23 cellular contexts compared by ENCODE assay signal in the genomic region with DNA sequence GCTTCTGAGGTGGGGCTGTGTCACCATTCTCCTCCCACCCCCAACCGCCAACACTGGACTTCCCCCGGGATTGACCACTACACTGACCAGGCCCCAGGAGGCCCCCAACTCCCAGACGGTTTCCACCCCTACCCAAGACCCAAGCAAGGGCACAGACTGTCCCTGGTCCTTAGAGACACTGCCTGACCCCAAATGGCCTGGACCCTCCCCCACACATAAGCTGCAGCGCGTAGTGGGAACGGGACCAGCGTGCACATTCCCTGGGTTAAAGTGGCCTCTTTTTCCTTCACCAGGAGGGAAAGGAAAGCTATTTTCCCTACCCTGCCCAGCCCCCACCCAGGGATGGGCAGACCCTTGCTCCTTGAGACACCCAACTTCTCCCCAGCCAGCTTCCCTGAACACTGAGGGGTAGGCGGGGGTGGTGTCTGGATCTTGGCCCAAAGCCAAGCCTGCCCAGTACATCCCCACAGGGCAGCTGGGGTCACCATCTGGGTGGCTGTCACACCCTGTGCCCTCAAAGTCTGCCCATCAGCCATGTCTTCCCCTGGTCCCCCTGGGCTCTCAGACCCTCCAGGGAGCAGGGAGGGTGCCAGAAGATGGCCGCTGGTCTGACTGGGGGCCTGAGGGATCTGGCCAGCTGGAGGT. TPM values are rescaled to one million over a fixed set of nuclear protein-coding genes. Genes with fewer than 3 reads are reported as not detected.
A peak's percentile ranks its signal among the peaks of the same experiment; 100 is the strongest.
DNase-seq lines count a peak whose midpoint lies in the region; ATAC-seq and TF ChIP-seq lines count a peak whose summit lies in the region.
"Had no signal": no experiment of that assay in that cellular context is flagged by ENCODE, and none has a peak within 500 bp of the region (broad histone marks: within the 10 kb centered on the region; RNA-seq: fewer than 3 reads in every experiment).

No MANE protein-coding gene starts in this region.

- 87 to 100% methylated on average over 1 to 9 of the region's 9 CpGs for WGBS in endodermal cell (ENCODE audit: insufficient coverage in 1 of 2, insufficient read length in 1 of 2), 2 experiments

- H3K27ac ChIP-seq in BLaER1 treated with 17β-estradiol and CSF1 and Interleukin-3, amounts not matched to agents 10 nM and 100 nM = peak overlapping the region in 7 of 11 experiments; percentile 2 to 81 (median 60); a peak in 9 of 22 replicates
- peak overlapping the region; percentile 78 for H3K27ac ChIP-seq in Karpas-422 (ENCODE audit: low read length)
- H3K27ac ChIP-seq in endodermal cell (ENCODE audit: low read depth, low read length) = no peak overlapping the region
- H3K27ac ChIP-seq in upper lobe of right lung = no peak overlapping the region
- H3K27ac ChIP-seq: HL-60, left lung, SJSA1, tibial nerve had no signal

- H3K4me3 Mint-ChIP-seq in endodermal cell = peak overlapping the region; percentile 59

- DNase-seq in Karpas-422 = no peak
- no peak for DNase-seq in endodermal cell
- no peak for DNase-seq in ureter (ENCODE audit: low spot score)
- no peak for DNase-seq in upper lobe of right lung
- DNase-seq in NCI-H1417 treated with DMSO at 0.1 percent for 48 hours (lab: John Stamatoyannopoulos, UW) = no peak
- DNase-seq: activated CD4-positive, alpha-beta T cell treated with anti-CD3 and anti-CD28 coated beads, Interleukin-2, amount 50 U/mL, for 48 hours; activated effector memory CD4-positive, alpha-beta T cell treated with Interleukin-2 at 50 U/mL for 16 hours; DMS79 treated with DMSO at 0.1 percent for 48 hours; immature natural killer cell; left lung; midbrain; MM.1S; NCI-H146; stimulated activated CD4-positive, alpha-beta T cell treated with anti-CD3 and anti-CD28 coated beads, Interleukin-2, amount 100 ng/mL, for 48 hours; stimulated activated naive CD8-positive, alpha-beta T cell treated with anti-CD3 and anti-CD28 coated beads, Interleukin-15, amount 100 ng/mL, for 72 hours; T-helper 2 cell had no signal

- no peak overlapping the region for H2AFZ ChIP-seq in Karpas-422 (ENCODE audit: low read length)

- no peaks in the 10 kb centered on the region for H3K27me3 ChIP-seq in BLaER1 treated with 17β-estradiol and CSF1 and Interleukin-3, amounts not matched to agents 10 nM and 100 nM
- H3K27me3 ChIP-seq in Karpas-422 (ENCODE audit: low read length) (no peaks in the 10 kb centered on the region), endodermal cell (ENCODE audit: control insufficient read depth, insufficient read depth, low read length, poor library complexity, severe bottlenecking) (peaks cover 11% of the 10 kb centered on the region), upper lobe of right lung (peaks cover 15% of the 10 kb centered on the region)

- peaks cover 0 to 31% (median 11%) of the 10 kb centered on the region in 11 experiments; a peak in 9 of 22 replicates for H3K36me3 ChIP-seq in BLaER1 treated with 17β-estradiol and CSF1 and Interleukin-3, amounts not matched to agents 10 nM and 100 nM
- H3K36me3 ChIP-seq in Karpas-422 (ENCODE audit: insufficient read depth, low read length) (no peaks in the 10 kb centered on the region; the same call in 1 of the 2 replicates), endodermal cell (ENCODE audit: control insufficient read depth, insufficient read depth, low read length) (peaks cover 5% of the 10 kb centered on the region), upper lobe of right lung (no peaks in the 10 kb centered on the region)
- H3K36me3 ChIP-seq: SJSA1, tibial nerve had no signal

- H3K4me2 ChIP-seq in BLaER1 treated with 17β-estradiol and CSF1 and Interleukin-3, amounts not matched to agents 10 nM and 100 nM = peak overlapping the region; percentile 92 to 99 (median 97)
- H3K4me2 ChIP-seq in Karpas-422 (ENCODE audit: low read depth, low read length, poor library complexity, severe bottlenecking) = peak overlapping the region; percentile 75

- H3K79me2 ChIP-seq in Karpas-422 (ENCODE audit: low read length) = peaks cover 25% of the 10 kb centered on the region

- no peaks in the 10 kb centered on the region for H3K9me3 Mint-ChIP-seq in endodermal cell
- H3K9me3 Mint-ChIP-seq: dendritic cell treated with granulocyte-macrophage colony-stimulating factor and Interleukin-4, amounts not matched to agents 40 ng/mL and 50 ng/mL, for 4 days; IgD-negative memory B cell; immature natural killer cell; natural killer cell treated with Interleukin-12 subunit alpha and Interleukin-12 subunit beta and Interleukin-15 and Interleukin-18, amount 100 ng/mL, for 72 hours; stimulated activated naive CD8-positive, alpha-beta T cell treated with anti-CD3 and anti-CD28 coated beads, Interleukin-15, amount 100 ng/mL, for 72 hours had no signal

- no peak for ATAC-seq in upper lobe of right lung
- ATAC-seq: left lung; natural killer cell treated with Interleukin-12 subunit alpha and Interleukin-12 subunit beta and Interleukin-15 and Interleukin-18, amount 100 ng/mL, for 72 hours had no signal

- H4K20me1 ChIP-seq in BLaER1 treated with 17β-estradiol and CSF1 and Interleukin-3, amounts not matched to agents 10 nM and 100 nM = peaks cover 9 to 34% (median 23%) of the 10 kb centered on the region in 11 experiments; a peak in 15 of 22 replicates
- no peaks in the 10 kb centered on the region for H4K20me1 ChIP-seq in Karpas-422 (ENCODE audit: insufficient read depth, low read depth, low read length)

- peaks cover 36 to 62% (median 46%) of the 10 kb centered on the region in 10 experiments for H3K4me1 ChIP-seq in BLaER1 treated with 17β-estradiol and CSF1 and Interleukin-3, amounts not matched to agents 10 nM and 100 nM
- H3K4me1 ChIP-seq in Karpas-422 (ENCODE audit: low read length) (peaks cover 24% of the 10 kb centered on the region), endodermal cell (ENCODE audit: control insufficient read depth, insufficient read depth, low read length) (no peaks in the 10 kb centered on the region), upper lobe of right lung (peaks cover 20% of the 10 kb centered on the region)

- H3K27ac Mint-ChIP-seq in endodermal cell = no peak overlapping the region
- H3K27ac Mint-ChIP-seq: dendritic cell treated with granulocyte-macrophage colony-stimulating factor and Interleukin-4, amounts not matched to agents 40 ng/mL and 50 ng/mL, for 4 days; IgD-negative memory B cell; immature natural killer cell; natural killer cell treated with Interleukin-12 subunit alpha and Interleukin-12 subunit beta and Interleukin-15 and Interleukin-18, amount 100 ng/mL, for 72 hours had no signal

- H3K27me3 Mint-ChIP-seq in endodermal cell (ENCODE audit: insufficient read depth) = peaks cover 44% of the 10 kb centered on the region

- peak overlapping the region in 8 of 11 experiments; percentile 12 to 86 (median 82); a peak in 10 of 22 replicates for H3K9ac ChIP-seq in BLaER1 treated with 17β-estradiol and CSF1 and Interleukin-3, amounts not matched to agents 10 nM and 100 nM
- H3K9ac ChIP-seq in Karpas-422 (ENCODE audit: low read length) (peak overlapping the region; percentile 98), endodermal cell (ENCODE audit: extremely low read depth, low read length, poor library complexity, severe bottlenecking) (no peak overlapping the region)

- H3K4me1 Mint-ChIP-seq in endodermal cell = peaks cover 5% of the 10 kb centered on the region

- peak overlapping the region in 4 of 10 experiments; percentile 73 to 78 (median 75); a peak in 6 of 20 replicates for H3K4me3 ChIP-seq in BLaER1 treated with 17β-estradiol and CSF1 and Interleukin-3, amounts not matched to agents 10 nM and 100 nM
- H3K4me3 ChIP-seq in Karpas-422 (ENCODE audit: low read length) = peak overlapping the region; percentile 97; the same call in 1 of the 2 replicates
- no peak overlapping the region for H3K4me3 ChIP-seq in endodermal cell (ENCODE audit: low read length)
- H3K4me3 ChIP-seq in upper lobe of right lung = no peak overlapping the region
- H3K4me3 ChIP-seq: left lung, SJSA1, tibial nerve had no signal

- peaks cover 0 to 8% (median 0%) of the 10 kb centered on the region in 11 experiments; a peak in 3 of 22 replicates for H3K9me3 ChIP-seq in BLaER1 treated with 17β-estradiol and CSF1 and Interleukin-3, amounts not matched to agents 10 nM and 100 nM (replicated peaks in 1 of 11)
- H3K9me3 ChIP-seq in Karpas-422 (ENCODE audit: low read length) (no peaks in the 10 kb centered on the region), endodermal cell (ENCODE audit: control insufficient read depth, low read length) (no peaks in the 10 kb centered on the region), upper lobe of right lung (no peaks in the 10 kb centered on the region)
- H3K9me3 ChIP-seq: left lung, tibial nerve had no signal

- intact Hi-C loops in upper lobe of right lung (cut with DNase I) = loop anchor here (10.0 kb wide), 1 partner anchor 242 kb away; the partner anchor contains the start of genes LMF2 and NCAPH2

- no peaks in the 10 kb centered on the region for H3K9me2 ChIP-seq in Karpas-422 (replicated peaks; ENCODE audit: insufficient read depth, low read length)

- peaks cover 3% of the 10 kb centered on the region for H3K36me3 Mint-ChIP-seq in endodermal cell (ENCODE audit: low read depth)
- H3K36me3 Mint-ChIP-seq: IgD-negative memory B cell; immature natural killer cell; natural killer cell treated with Interleukin-12 subunit alpha and Interleukin-12 subunit beta and Interleukin-15 and Interleukin-18, amount 100 ng/mL, for 72 hours had no signal

- no peak for TF ChIP-seq CTCF in endodermal cell (conservative IDR thresholded peaks at IDR 0.05)
- no peak for TF ChIP-seq CTCF in upper lobe of right lung (IDR thresholded peaks at IDR 0.05)

RNA-seq across cellular contexts. Expression of gene MAPK12, which starts 1.6 kb away (rescaled TPM):
- total RNA-seq in Karpas-422 (2014; rRNA removed; shearing (Covaris generic); ENCODE audit: low replicate concordance) = 45.4 and 110 TPM in 2 replicates
- total RNA-seq in endodermal cell (10 to 100 TPM; 46.5 to 57.0 TPM), ureter (14.1 TPM), upper lobe of right lung (22.2 TPM)
- 14.6 TPM for polyA plus RNA-seq in endodermal cell (2013, experiment 1 of 2)
- polyA plus RNA-seq in endodermal cell (2013, experiment 2 of 2) = 13.5 TPM

RNA-seq across cellular contexts. Expression of gene MAPK11, which starts 7.1 kb away (rescaled TPM):
- total RNA-seq in Karpas-422 (2014; rRNA removed; shearing (Covaris generic); ENCODE audit: low replicate concordance) = 6.4 and 15.8 TPM in 2 replicates
- total RNA-seq in endodermal cell (under 1 TPM; 0.33 to 0.40 TPM), ureter (15.4 TPM), upper lobe of right lung (26.1 TPM)
- 8.8 TPM for polyA plus RNA-seq in endodermal cell (2013, experiment 1 of 2)
- 8.3 TPM for polyA plus RNA-seq in endodermal cell (2013, experiment 2 of 2)

RNA-seq across cellular contexts. Expression of gene HDAC10, which starts 12.0 kb away (rescaled TPM):
- total RNA-seq in Karpas-422 (2014; rRNA removed; shearing (Covaris generic); ENCODE audit: low replicate concordance) = 42.3 and 89.8 TPM in 2 replicates
- 10 to 100 TPM; 57.2 to 62.8 TPM for total RNA-seq in endodermal cell
- 33.2 TPM for polyA plus RNA-seq in endodermal cell (2013, experiment 1 of 2)
- polyA plus RNA-seq in endodermal cell (2013, experiment 2 of 2) = 25.5 TPM
- 52.4 TPM for total RNA-seq in ureter
- 48.9 TPM for total RNA-seq in upper lobe of right lung

RNA-seq across cellular contexts. Expression of gene TUBGCP6, which starts 18.3 kb away (rescaled TPM):
- total RNA-seq in Karpas-422 (2014; rRNA removed; shearing (Covaris generic); ENCODE audit: low replicate concordance) = 16.9 and 32.5 TPM in 2 replicates
- total RNA-seq in endodermal cell = 10 to 100 TPM; 43.7 to 46.0 TPM
- polyA plus RNA-seq in endodermal cell (2013, experiment 1 of 2) = 39.7 TPM
- polyA plus RNA-seq in endodermal cell (2013, experiment 2 of 2) = 35.7 TPM
- 57.2 TPM for total RNA-seq in ureter
- total RNA-seq in upper lobe of right lung = 51.3 TPM

RNA-seq across cellular contexts. Expression of gene PLXNB2, which starts 44.4 kb away (rescaled TPM):
- 2.6 and 7.8 TPM in 2 replicates for total RNA-seq in Karpas-422 (2014; rRNA removed; shearing (Covaris generic); ENCODE audit: low replicate concordance)
- total RNA-seq in endodermal cell (10 to 100 TPM; 94.7 to 97.7 TPM), ureter (443 TPM), upper lobe of right lung (308 TPM)
- polyA plus RNA-seq in endodermal cell (2013, experiment 1 of 2) = 108 TPM
- polyA plus RNA-seq in endodermal cell (2013, experiment 2 of 2) = 109 TPM

Comparison
In these comparisons a context has a peak if more than half of its experiments do, and no peak if none do; other contexts are left out.
1. H3K27ac ChIP-seq: peak in BLaER1 treated with 17β-estradiol and CSF1 and Interleukin-3, amounts not matched to agents 10 nM and 100 nM (7 of 11) and Karpas-422 (single experiment); none in endodermal cell (single experiment) and upper lobe of right lung (single experiment).